In genomic region chrX:49754238-49754857, GRCh38 we compare ENCODE assay signal across 8 cellular contexts. TPM values are rescaled to one million over a fixed set of nuclear protein-coding genes. Genes with fewer than 3 reads are reported as not detected.
DNase-seq lines count a peak whose midpoint lies in the region; ATAC-seq and TF ChIP-seq lines count a peak whose summit lies in the region.

No MANE protein-coding gene starts in this region.

- H3K4me3 ChIP-seq in adrenal gland = no peak overlapping the region

- TF ChIP-seq POLR2A in adrenal gland (IDR thresholded peaks at IDR 0.05) = no peak

- no peak overlapping the region for H3K27ac ChIP-seq in adrenal gland

- H3K27me3 ChIP-seq in adrenal gland = peaks cover 25% of the 10 kb centered on the region

- 8 to 31% (median 19%) methylated on average over 4 to 6 of the region's 6 CpGs for WGBS in adrenal gland, 4 donors

- ATAC-seq in SK-N-SH treated with all-trans-retinoic acid at 6 μM for 48 hours (peak; percentile 92), HG02840 (IDR thresholded peaks at IDR 0.05; ENCODE audit: low FRiP score, unreplicated experiment) (no peak)

- no peaks in the 10 kb centered on the region for H3K4me1 ChIP-seq in adrenal gland (replicated peaks in 1 of 2)

- DNase-seq in NCI-H82 (lab: John Stamatoyannopoulos, UW) (peak; percentile 53), NCI-H82 treated with DMSO at 0.1 percent for 48 hours (lab: John Stamatoyannopoulos, UW; ENCODE audit: unreplicated experiment) (no peak), HT1080 (ENCODE audit: low read depth) (peak; percentile 13), adrenal gland (peak; percentile 30 to 77 (median 51)), iPS-NIHi11 (ENCODE audit: low spot score) (peak; percentile 34)
- DNase-seq in stimulated activated CD4-positive, alpha-beta T cell treated with anti-CD3 and anti-CD28 coated beads, Interleukin-2, amount 100 ng/mL, for 24 hours = peak; percentile 29 to 47

- intact Hi-C loops in adrenal gland (cut with DNase I) = loop anchor here in 1 of 2 donors (5.0 kb wide), 1 partner anchor 557 kb away; no protein-coding TSS in a partner anchor

- H3K36me3 ChIP-seq in adrenal gland (replicated peaks in 1 of 2) = no peaks in the 10 kb centered on the region

- H3K9me3 ChIP-seq in adrenal gland (replicated peaks in 1 of 3) = no peaks in the 10 kb centered on the region

- peak; percentile 55 to 72 (median 63) for TF ChIP-seq CTCF in adrenal gland (IDR thresholded peaks at IDR 0.05)

TF ChIP-seq in SK-N-SH treated with all-trans-retinoic acid at 6 μM for 48 hours, 23 proteins besides CTCF, POLR2A, EP300 and RAD21:
- TF ChIP-seq OSR1 (CRISPR knock-in tag; IDR thresholded peaks at IDR 0.05) (no peak), ZNF8 (CRISPR knock-in tag; IDR thresholded peaks at IDR 0.05) (no peak), ZC3H10 (CRISPR knock-in tag; IDR thresholded peaks at IDR 0.05) (no peak), ZNF565 (CRISPR knock-in tag; conservative IDR thresholded peaks at IDR 0.05; ENCODE audit: low read depth) (no peak), ZFP3 (CRISPR knock-in tag; IDR thresholded peaks at IDR 0.05) (no peak), TOX (CRISPR knock-in tag; IDR thresholded peaks at IDR 0.05; ENCODE audit: borderline replicate concordance) (no peak), ISL1 (CRISPR knock-in tag; IDR thresholded peaks at IDR 0.05) (no peak), ZFP30 (CRISPR knock-in tag; IDR thresholded peaks at IDR 0.05) (no peak), CSDC2 (CRISPR knock-in tag; IDR thresholded peaks at IDR 0.05) (no peak), BACH2 (CRISPR knock-in tag; IDR thresholded peaks at IDR 0.05; ENCODE audit: borderline replicate concordance) (no peak), ZNF70 (CRISPR knock-in tag; IDR thresholded peaks at IDR 0.05) (no peak), ARNTL (CRISPR knock-in tag; IDR thresholded peaks at IDR 0.05; ENCODE audit: borderline replicate concordance, low read depth) (no peak), TCF4 (CRISPR knock-in tag; IDR thresholded peaks at IDR 0.05; ENCODE audit: borderline replicate concordance) (no peak)
- TF ChIP-seq, protein P1, sequence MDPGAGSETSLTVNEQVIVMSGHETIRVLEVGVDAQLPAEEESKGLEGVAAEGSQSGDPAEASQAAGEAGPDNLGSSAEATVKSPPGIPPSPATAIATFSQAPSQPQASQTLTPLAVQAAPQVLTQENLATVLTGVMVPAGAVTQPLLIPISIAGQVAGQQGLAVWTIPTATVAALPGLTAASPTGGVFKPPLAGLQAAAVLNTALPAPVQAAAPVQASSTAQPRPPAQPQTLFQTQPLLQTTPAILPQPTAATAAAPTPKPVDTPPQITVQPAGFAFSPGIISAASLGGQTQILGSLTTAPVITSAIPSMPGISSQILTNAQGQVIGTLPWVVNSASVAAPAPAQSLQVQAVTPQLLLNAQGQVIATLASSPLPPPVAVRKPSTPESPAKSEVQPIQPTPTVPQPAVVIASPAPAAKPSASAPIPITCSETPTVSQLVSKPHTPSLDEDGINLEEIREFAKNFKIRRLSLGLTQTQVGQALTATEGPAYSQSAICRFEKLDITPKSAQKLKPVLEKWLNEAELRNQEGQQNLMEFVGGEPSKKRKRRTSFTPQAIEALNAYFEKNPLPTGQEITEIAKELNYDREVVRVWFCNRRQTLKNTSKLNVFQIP (CRISPR knock-in tag; IDR thresholded peaks at IDR 0.05; ENCODE audit: borderline replicate concordance, low read depth) = no peak
- TF ChIP-seq, protein P2, sequence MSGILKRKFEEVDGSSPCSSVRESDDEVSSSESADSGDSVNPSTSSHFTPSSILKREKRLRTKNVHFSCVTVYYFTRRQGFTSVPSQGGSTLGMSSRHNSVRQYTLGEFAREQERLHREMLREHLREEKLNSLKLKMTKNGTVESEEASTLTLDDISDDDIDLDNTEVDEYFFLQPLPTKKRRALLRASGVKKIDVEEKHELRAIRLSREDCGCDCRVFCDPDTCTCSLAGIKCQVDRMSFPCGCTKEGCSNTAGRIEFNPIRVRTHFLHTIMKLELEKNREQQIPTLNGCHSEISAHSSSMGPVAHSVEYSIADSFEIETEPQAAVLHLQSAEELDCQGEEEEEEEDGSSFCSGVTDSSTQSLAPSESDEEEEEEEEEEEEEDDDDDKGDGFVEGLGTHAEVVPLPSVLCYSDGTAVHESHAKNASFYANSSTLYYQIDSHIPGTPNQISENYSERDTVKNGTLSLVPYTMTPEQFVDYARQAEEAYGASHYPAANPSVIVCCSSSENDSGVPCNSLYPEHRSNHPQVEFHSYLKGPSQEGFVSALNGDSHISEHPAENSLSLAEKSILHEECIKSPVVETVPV (CRISPR knock-in tag; IDR thresholded peaks at IDR 0.05) = no peak
TF ChIP-seq in SK-N-SH treated with all-trans-retinoic acid at 6 μM for 48 hours: peak in this region for 0.

RNA-seq across cellular contexts. Expression of gene PAGE1, which starts 58.6 kb away (rescaled TPM):
- total RNA-seq in HT1080 (2014; rRNA removed; shearing (Covaris generic)) = 12.3 and 18.1 TPM in 2 replicates
- polyA plus RNA-seq in HT1080 (2015; cell fraction: cytosol; rRNA removed) = 8.0 and 8.9 TPM in 2 replicates
- polyA plus RNA-seq in HT1080 (2015; cell fraction: nucleus; rRNA removed) = 2.7 and 5.2 TPM in 2 replicates
- total RNA-seq in adrenal gland = not detected
- not detected for polyA plus RNA-seq in adrenal gland

Comparison
In these comparisons a context has a peak if more than half of its experiments do, and no peak if none do; other contexts are left out.
1. RNA of gene PAGE1, which starts 58.6 kb away (total RNA-seq): 12.3 to 18.1 TPM in HT1080; not detected in adrenal gland; every median in the first group is over 10 times any median in the second.